ENCODE assay signal across 1 cellular context in the genomic region with DNA sequence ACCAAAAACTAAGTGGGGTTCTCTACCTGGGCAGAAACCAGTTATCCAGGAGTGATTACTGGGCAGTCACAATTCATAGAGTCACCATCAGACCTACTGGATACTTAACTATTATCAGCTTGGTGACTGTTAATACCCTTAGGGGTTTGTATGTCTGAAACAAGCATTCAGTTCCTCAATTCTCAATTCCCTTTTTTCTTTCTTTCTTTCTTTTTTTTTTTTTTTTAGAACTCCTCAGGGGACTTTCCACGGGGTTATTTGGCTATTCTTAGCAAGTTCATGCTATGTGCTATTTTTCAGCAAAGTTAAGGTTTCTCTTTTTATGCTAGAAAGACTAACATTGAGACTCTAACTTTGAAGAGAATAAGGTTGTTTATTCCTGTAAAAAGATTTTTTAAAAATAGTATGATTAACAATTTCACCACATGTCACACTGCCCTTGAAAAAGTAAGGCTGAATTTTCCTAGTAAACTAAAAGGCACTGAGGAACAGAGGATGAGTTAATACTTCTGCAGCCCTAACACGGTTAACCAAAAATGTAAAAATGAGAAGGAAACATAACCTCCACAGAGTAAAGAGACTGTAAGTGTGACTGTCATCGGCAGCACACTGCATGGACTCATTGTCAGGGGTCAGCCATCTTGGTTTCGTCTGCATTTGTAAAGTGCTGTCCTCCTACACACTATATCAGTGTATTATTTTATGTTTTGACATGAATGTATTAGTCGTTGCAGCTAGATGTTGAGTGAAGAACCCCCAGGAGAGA.
A peak's percentile ranks its signal among the peaks of the same experiment; 100 is the strongest.
TF ChIP-seq lines count a peak whose summit lies in the region.

No MANE protein-coding gene starts in this region.

TF ChIP-seq in GM12878, 131 proteins besides CTCF, POLR2A, EP300 and RAD21 (continued from another document):
- TF ChIP-seq PBX3 (IDR thresholded peaks at IDR 0.05; ENCODE audit: insufficient replicate concordance, low read depth, low read length), result no peak
- 0 out of 2 replicates have a peak, but pooled peaks have one; percentile 62 for TF ChIP-seq SMARCA5 (IDR thresholded peaks at IDR 0.05)
- no peak for TF ChIP-seq HCFC1 (IDR thresholded peaks at IDR 0.05; ENCODE audit: low read length)
- no peak for TF ChIP-seq BRCA1 (IDR thresholded peaks at IDR 0.05; ENCODE audit: low read depth, low read length)
- peak; percentile 51; the same call in 1 of the 2 replicates for TF ChIP-seq CBX5 (IDR thresholded peaks at IDR 0.05; ENCODE audit: low read depth)
- TF ChIP-seq PML (IDR thresholded peaks at IDR 0.05; ENCODE audit: low read length), result no peak
- TF ChIP-seq, protein P1, sequence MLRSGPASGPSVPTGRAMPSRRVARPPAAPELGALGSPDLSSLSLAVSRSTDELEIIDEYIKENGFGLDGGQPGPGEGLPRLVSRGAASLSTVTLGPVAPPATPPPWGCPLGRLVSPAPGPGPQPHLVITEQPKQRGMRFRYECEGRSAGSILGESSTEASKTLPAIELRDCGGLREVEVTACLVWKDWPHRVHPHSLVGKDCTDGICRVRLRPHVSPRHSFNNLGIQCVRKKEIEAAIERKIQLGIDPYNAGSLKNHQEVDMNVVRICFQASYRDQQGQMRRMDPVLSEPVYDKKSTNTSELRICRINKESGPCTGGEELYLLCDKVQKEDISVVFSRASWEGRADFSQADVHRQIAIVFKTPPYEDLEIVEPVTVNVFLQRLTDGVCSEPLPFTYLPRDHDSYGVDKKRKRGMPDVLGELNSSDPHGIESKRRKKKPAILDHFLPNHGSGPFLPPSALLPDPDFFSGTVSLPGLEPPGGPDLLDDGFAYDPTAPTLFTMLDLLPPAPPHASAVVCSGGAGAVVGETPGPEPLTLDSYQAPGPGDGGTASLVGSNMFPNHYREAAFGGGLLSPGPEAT (IDR thresholded peaks at IDR 0.05; ENCODE audit: low read depth), result peak; percentile 100
- peak; percentile 69; the same call in 1 of the 2 replicates for TF ChIP-seq ASH2L (IDR thresholded peaks at IDR 0.05; ENCODE audit: borderline replicate concordance, low read depth)
- TF ChIP-seq RFX5 (IDR thresholded peaks at IDR 0.05; ENCODE audit: low read depth, low read length), result no peak
- 0 out of 2 replicates have a peak, but pooled peaks have one; percentile 29 for TF ChIP-seq YBX1 (IDR thresholded peaks at IDR 0.05)
- TF ChIP-seq, protein P2, sequence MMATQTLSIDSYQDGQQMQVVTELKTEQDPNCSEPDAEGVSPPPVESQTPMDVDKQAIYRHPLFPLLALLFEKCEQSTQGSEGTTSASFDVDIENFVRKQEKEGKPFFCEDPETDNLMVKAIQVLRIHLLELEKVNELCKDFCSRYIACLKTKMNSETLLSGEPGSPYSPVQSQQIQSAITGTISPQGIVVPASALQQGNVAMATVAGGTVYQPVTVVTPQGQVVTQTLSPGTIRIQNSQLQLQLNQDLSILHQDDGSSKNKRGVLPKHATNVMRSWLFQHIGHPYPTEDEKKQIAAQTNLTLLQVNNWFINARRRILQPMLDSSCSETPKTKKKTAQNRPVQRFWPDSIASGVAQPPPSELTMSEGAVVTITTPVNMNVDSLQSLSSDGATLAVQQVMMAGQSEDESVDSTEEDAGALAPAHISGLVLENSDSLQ (IDR thresholded peaks at IDR 0.05), result no peak
